ENCODE assay signal across 18 cellular contexts in genomic region chr5:119300311-119300670, GRCh38. TPM values are rescaled to one million over a fixed set of nuclear protein-coding genes. Genes with fewer than 3 reads are reported as not detected.
A peak's percentile ranks its signal among the peaks of the same experiment; 100 is the strongest.
DNase-seq lines count a peak whose midpoint lies in the region; ATAC-seq lines count a peak whose summit lies in the region.
"Had no signal": no experiment of that assay in that cellular context is flagged by ENCODE, and none has a peak within 500 bp of the region (broad histone marks: within the 10 kb centered on the region; RNA-seq: fewer than 3 reads in every experiment).

No MANE protein-coding gene starts in this region.

- H3K4me3 Mint-ChIP-seq in activated CD4-positive, alpha-beta T cell treated with anti-CD3 and anti-CD28 coated beads, Interleukin-2, amount 10 ng/mL, durations not matched to agents 24 days and 14 days = peak overlapping the region; percentile 92
- H3K4me3 Mint-ChIP-seq in natural killer cell treated with Interleukin-12 subunit alpha and Interleukin-12 subunit beta and Interleukin-15 and Interleukin-18, amount 100 ng/mL, for 72 hours = peak overlapping the region; percentile 78
- H3K4me3 Mint-ChIP-seq: dendritic cell treated with granulocyte-macrophage colony-stimulating factor and Interleukin-4, amounts not matched to agents 40 ng/mL and 50 ng/mL, for 4 days; nephron had no signal

- no peak for ATAC-seq in activated naive CD4-positive, alpha-beta T cell treated with anti-CD3 and anti-CD28 coated beads, Interleukin-2, amount 50 U/mL, for 72 hours
- ATAC-seq in natural killer cell treated with Interleukin-12 subunit alpha and Interleukin-12 subunit beta and Interleukin-15 and Interleukin-18, amount 100 ng/mL, for 72 hours = no peak
- no peak for ATAC-seq in HG02938 (IDR thresholded peaks at IDR 0.05; ENCODE audit: unreplicated experiment)
- ATAC-seq: lower lobe of right lung, psoas muscle had no signal

- peak overlapping the region; percentile 98 for H3K27ac Mint-ChIP-seq in activated CD4-positive, alpha-beta T cell treated with anti-CD3 and anti-CD28 coated beads, Interleukin-2, amount 10 ng/mL, durations not matched to agents 24 days and 14 days
- H3K27ac Mint-ChIP-seq in activated naive CD4-positive, alpha-beta T cell treated with anti-CD3 and anti-CD28 coated beads, Interleukin-2, amount 50 U/mL, for 72 hours = peak overlapping the region; percentile 92 to 93
- H3K27ac Mint-ChIP-seq in natural killer cell treated with Interleukin-12 subunit alpha and Interleukin-12 subunit beta and Interleukin-15 and Interleukin-18, amount 100 ng/mL, for 72 hours = peak overlapping the region; percentile 19 to 74
- H3K27ac Mint-ChIP-seq: dendritic cell treated with granulocyte-macrophage colony-stimulating factor and Interleukin-4, amounts not matched to agents 40 ng/mL and 50 ng/mL, for 4 days had no signal

- intact Hi-C loops in activated CD4-positive, alpha-beta T cell treated with anti-CD3 and anti-CD28 coated beads, Interleukin-2, amount 10 ng/mL, durations not matched to agents 24 days and 14 days (cut with micrococcal nuclease) = loop anchor here (1.0 kb wide), 3 partner anchors 9 to 32 kb away; no protein-coding TSS in a partner anchor

- H3K4me3 ChIP-seq in HUES6 (ENCODE audit: low read depth, low read length) = peak overlapping the region; percentile 58; the same call in 1 of the 2 replicates
- H3K4me3 ChIP-seq: esophagus muscularis mucosa, psoas muscle, uterus had no signal

- no peak for DNase-seq in activated CD4-positive, alpha-beta T cell treated with anti-CD3 and anti-CD28 coated beads, Interleukin-2, amount 10 ng/mL, durations not matched to agents 24 days and 14 days
- DNase-seq in activated CD4-positive, alpha-beta T cell treated with anti-CD3 and anti-CD28 coated beads for 1 hour = no peak
- no peak for DNase-seq in activated naive CD4-positive, alpha-beta T cell treated with anti-CD3 and anti-CD28 coated beads, Interleukin-2, amount 50 U/mL, for 72 hours (ENCODE audit: low spot score in 2 of 2)
- DNase-seq in natural killer cell treated with Interleukin-12 subunit alpha and Interleukin-12 subunit beta and Interleukin-15 and Interleukin-18, amount 100 ng/mL, for 72 hours (ENCODE audit: low spot score) = no peak
- no peak for DNase-seq in DMS79 treated with DMSO at 0.1 percent for 48 hours (lab: John Stamatoyannopoulos, UW)
- DNase-seq in SHP77 treated with DMSO at 0.1 percent for 48 hours (lab: John Stamatoyannopoulos, UW) = no peak
- DNase-seq: Karpas-422, lower lobe of right lung, NCI-H1092 treated with DMSO at 0.1 percent for 48 hours, NCI-H748 treated with DMSO at 0.1 percent for 48 hours, psoas muscle, uterus had no signal

- no peaks in the 10 kb centered on the region for H3K9me3 Mint-ChIP-seq in activated CD4-positive, alpha-beta T cell treated with anti-CD3 and anti-CD28 coated beads, Interleukin-2, amount 10 ng/mL, durations not matched to agents 24 days and 14 days
- H3K9me3 Mint-ChIP-seq in activated naive CD4-positive, alpha-beta T cell treated with anti-CD3 and anti-CD28 coated beads, Interleukin-2, amount 50 U/mL, for 72 hours = no peaks in the 10 kb centered on the region
- H3K9me3 Mint-ChIP-seq in natural killer cell treated with Interleukin-12 subunit alpha and Interleukin-12 subunit beta and Interleukin-15 and Interleukin-18, amount 100 ng/mL, for 72 hours = no peaks in the 10 kb centered on the region
- H3K9me3 Mint-ChIP-seq: CD14-positive monocyte; dendritic cell treated with granulocyte-macrophage colony-stimulating factor and Interleukin-4, amounts not matched to agents 40 ng/mL and 50 ng/mL, for 4 days had no signal

- peaks cover 3% of the 10 kb centered on the region; the same call in 1 of the 2 replicates for H3K9me3 ChIP-seq in HUES6 (ENCODE audit: control insufficient read depth, insufficient read depth, low read depth, low read length)
- H3K9me3 ChIP-seq: esophagus muscularis mucosa, lower lobe of right lung, psoas muscle, uterus had no signal

- peaks cover 15% of the 10 kb centered on the region; the same call in 1 of the 2 replicates for H3K4me1 ChIP-seq in HUES6 (ENCODE audit: control insufficient read depth, insufficient read depth, low read length)
- H3K4me1 ChIP-seq: psoas muscle, uterus had no signal

- H3K9ac ChIP-seq in HUES6 (ENCODE audit: low read length) = peak overlapping the region; percentile 84

- peaks cover 29% of the 10 kb centered on the region for H3K36me3 Mint-ChIP-seq in activated CD4-positive, alpha-beta T cell treated with anti-CD3 and anti-CD28 coated beads, Interleukin-2, amount 10 ng/mL, durations not matched to agents 24 days and 14 days (ENCODE audit: low read depth)
- H3K36me3 Mint-ChIP-seq in activated naive CD4-positive, alpha-beta T cell treated with anti-CD3 and anti-CD28 coated beads, Interleukin-2, amount 50 U/mL, for 72 hours = peaks cover 0 to 19% of the 10 kb centered on the region in 2 donors
- peaks cover 5% of the 10 kb centered on the region for H3K36me3 Mint-ChIP-seq in natural killer cell treated with Interleukin-12 subunit alpha and Interleukin-12 subunit beta and Interleukin-15 and Interleukin-18, amount 100 ng/mL, for 72 hours

- no peaks in the 10 kb centered on the region for H3K27me3 ChIP-seq in HUES6 (ENCODE audit: control insufficient read depth, insufficient read depth, low read length)
- H3K27me3 ChIP-seq: esophagus muscularis mucosa, uterus had no signal

- H3K27me3 Mint-ChIP-seq in activated CD4-positive, alpha-beta T cell treated with anti-CD3 and anti-CD28 coated beads, Interleukin-2, amount 10 ng/mL, durations not matched to agents 24 days and 14 days = no peaks in the 10 kb centered on the region
- no peaks in the 10 kb centered on the region for H3K27me3 Mint-ChIP-seq in natural killer cell treated with Interleukin-12 subunit alpha and Interleukin-12 subunit beta and Interleukin-15 and Interleukin-18, amount 100 ng/mL, for 72 hours
- H3K27me3 Mint-ChIP-seq: dendritic cell treated with granulocyte-macrophage colony-stimulating factor and Interleukin-4, amounts not matched to agents 40 ng/mL and 50 ng/mL, for 4 days had no signal

- H3K4me1 Mint-ChIP-seq in activated CD4-positive, alpha-beta T cell treated with anti-CD3 and anti-CD28 coated beads, Interleukin-2, amount 10 ng/mL, durations not matched to agents 24 days and 14 days = peaks cover 60% of the 10 kb centered on the region
- peaks cover 57 to 74% of the 10 kb centered on the region in 2 donors for H3K4me1 Mint-ChIP-seq in natural killer cell treated with Interleukin-12 subunit alpha and Interleukin-12 subunit beta and Interleukin-15 and Interleukin-18, amount 100 ng/mL, for 72 hours (ENCODE audit: low read depth in 2 of 2)

- H3K27ac ChIP-seq in HUES6 (ENCODE audit: low read depth, low read length) = peak overlapping the region; percentile 66; the same call in 1 of the 2 replicates
- H3K27ac ChIP-seq: esophagus muscularis mucosa, lower lobe of right lung, psoas muscle, uterus had no signal

- no peaks in the 10 kb centered on the region for H3K36me3 ChIP-seq in HUES6 (ENCODE audit: control insufficient read depth, insufficient read depth, low read length)
- H3K36me3 ChIP-seq: esophagus muscularis mucosa, lower lobe of right lung, uterus had no signal

RNA-seq across cellular contexts. Expression of gene TNFAIP8, which starts 55.5 kb away (rescaled TPM):
- 188 and 193 TPM in 2 replicates for total RNA-seq in activated CD4-positive, alpha-beta T cell treated with anti-CD3 and anti-CD28 coated beads, Interleukin-2, amount 10 ng/mL, durations not matched to agents 24 days and 14 days
- total RNA-seq in activated naive CD4-positive, alpha-beta T cell treated with anti-CD3 and anti-CD28 coated beads, Interleukin-2, amount 50 U/mL, for 72 hours = 100 to 1,000 TPM; 110 to 146 TPM
- total RNA-seq in natural killer cell treated with Interleukin-12 subunit alpha and Interleukin-12 subunit beta and Interleukin-15 and Interleukin-18, amount 100 ng/mL, for 72 hours = 100 to 1,000 TPM; 131 to 333 TPM

Comparison
In these comparisons a context has a peak if more than half of its experiments do, and no peak if none do; other contexts are left out.
1. H3K27ac Mint-ChIP-seq: peak in every context shown above with its lines; median percentile 98 in activated CD4-positive, alpha-beta T cell treated with anti-CD3 and anti-CD28 coated beads, Interleukin-2, amount 10 ng/mL, durations not matched to agents 24 days and 14 days; 92 in activated naive CD4-positive, alpha-beta T cell treated with anti-CD3 and anti-CD28 coated beads, Interleukin-2, amount 50 U/mL, for 72 hours; 46 in natural killer cell treated with Interleukin-12 subunit alpha and Interleukin-12 subunit beta and Interleukin-15 and Interleukin-18, amount 100 ng/mL, for 72 hours.